8 cellular contexts compared by ENCODE assay signal in genomic region chr1:28232558-28233263, GRCh38. TPM values are rescaled to one million over a fixed set of nuclear protein-coding genes. Genes with fewer than 3 reads are reported as not detected.
DNase-seq lines count a peak whose midpoint lies in the region; ATAC-seq, FAIRE-seq and TF ChIP-seq lines count a peak whose summit lies in the region.

DNAJC8 (minus strand) TSS chr1:28233029; CDS start chr1:28232998, 31 bp downstream.

- TF ChIP-seq POLR2A in HepG2 (IDR thresholded peaks at IDR 0.05; ENCODE audit: insufficient read depth in 1 of 2, low read depth in 2 of 2, low read length in 2 of 2): peak; percentile 81 to 85

- peaks cover 32% of the 10 kb centered on the region for H3K4me1 ChIP-seq in HepG2 (ENCODE audit: insufficient read depth, low read length)

- H3K79me2 ChIP-seq in HepG2 (ENCODE audit: insufficient read depth, low read length): peaks cover 58% of the 10 kb centered on the region

- TF ChIP-seq CTCF in AG09309 (IDR thresholded peaks at IDR 0.05; ENCODE audit: control insufficient read depth, insufficient read depth, low read depth, low read length, missing control alignments) (no peak), HepG2 (CRISPR knock-in tag; IDR thresholded peaks at IDR 0.05) (no peak)

- H3K27ac ChIP-seq in HepG2 (ENCODE audit: extremely low read length, insufficient read depth, low read length): peak within 1 kb of the TSS; percentile 83

- H3K36me3 ChIP-seq in HepG2 (replicated peaks in 1 of 2; ENCODE audit: control insufficient read depth in 1 of 2, insufficient read depth in 2 of 2, low read length in 2 of 2): peaks cover 0 to 19% of the 10 kb centered on the region in 2 experiments; a peak in 4 of 5 replicates

- intact Hi-C loops in HepG2 (cut with micrococcal nuclease; ENCODE audit: unreplicated experiment): no loop called here

- no peaks in the 10 kb centered on the region for H4K20me1 ChIP-seq in HepG2 (ENCODE audit: insufficient read depth, low read length)

- no peak for FAIRE-seq in HepG2 (lab: Jason Lieb, UNC)

- TF ChIP-seq EP300 in HepG2 (IDR thresholded peaks at IDR 0.05; ENCODE audit: low read depth in 2 of 2, low read length in 2 of 2) (no peak), HepG2 (CRISPR knock-in tag; IDR thresholded peaks at IDR 0.05; ENCODE audit: borderline replicate concordance) (no peak)

- TF ChIP-seq RAD21 in HepG2 (CRISPR knock-in tag; IDR thresholded peaks at IDR 0.05): no peak

- DNase-seq in AG09309 (ENCODE audit: low read depth) (peak; percentile 49), GM19238 (ENCODE audit: insufficient read length, low spot score) (peak; percentile 86), NCI-H82 treated with DMSO at 0.1 percent for 48 hours (lab: John Stamatoyannopoulos, UW; ENCODE audit: unreplicated experiment) (peak; percentile 67), dermis microvascular lymphatic vessel endothelial cell (ENCODE audit: low read depth in 2 of 2) (peak; percentile 74 to 95), HepG2 (ENCODE audit: low spot score) (peak; percentile 89)
- peak; percentile 98 for DNase-seq in activated CD4-positive, alpha-beta T cell treated with anti-CD3 and anti-CD28 coated beads, Interleukin-2, amount 50 U/mL, for 48 hours
- peak; percentile 88 to 96 for DNase-seq in stimulated activated CD4-positive, alpha-beta T cell treated with anti-CD3 and anti-CD28 coated beads, Interleukin-2, amount 100 ng/mL, for 48 hours

- H3K4me3 ChIP-seq in AG09309 (ENCODE audit: control insufficient read depth, low read depth, low read length) (peak within 1 kb of the TSS; percentile 94), HepG2 (replicated peaks in 1 of 3; ENCODE audit: insufficient read depth in 1 of 3, low read depth in 2 of 3, low read length in 3 of 3) (peak within 1 kb of the TSS; percentile 88 to 98 (median 92))

- in situ Hi-C loops in HepG2 (cut with HindIII; ENCODE audit: extremely low pct_ligation_motif_present, low pct_unique_long_range_greater_than_20kb): loop anchor here (25.0 kb wide), 1 partner anchor 355 kb away; the partner anchor contains the start of gene RAB42

- H3K27me3 ChIP-seq in HepG2 (ENCODE audit: control insufficient read depth in 1 of 2, insufficient read depth in 2 of 2, low read length in 2 of 2): peaks cover 0 to 2% of the 10 kb centered on the region in 2 experiments; a peak in 1 of 5 replicates

- CTCF ChIA-PET in HepG2 (lab: Yijun Ruan, JAX; ENCODE audit: low intra/inter-chr PET ratio, low total read pairs): no interaction called here

- WGBS in HepG2 (ENCODE audit: low lambda C conversion rate): 0% methylated on average over 26 of the region's 40 CpGs

- H3K9ac ChIP-seq in HepG2 (ENCODE audit: insufficient read depth, low read depth, low read length): peak within 1 kb of the TSS; percentile 95

- no peak within 1 kb of the TSS for H2AFZ ChIP-seq in HepG2 (ENCODE audit: low read length)

- POLR2A ChIA-PET in HepG2 (lab: Yijun Ruan, JAX): interaction anchor here (0.8 to 1.0 kb wide), 2 partner anchors 13 to 144 kb away, joined by 3 read pairs; partner anchors contain the start of gene EYA3

- H3K4me2 ChIP-seq in HepG2 (ENCODE audit: low read depth, low read length): peak within 1 kb of the TSS; percentile 90

- no peaks in the 10 kb centered on the region for H3K9me3 ChIP-seq in HepG2 (ENCODE audit: low read length)

- BruUV-seq in HepG2 (replicated peaks; lab: Mats Ljungman, UMichigan): TSS peak; percentile 75

- ATAC-seq in HG03565 (IDR thresholded peaks at IDR 0.05; ENCODE audit: unreplicated experiment) (peak; percentile 44), HepG2 (peak; percentile 65)

TF ChIP-seq in HepG2, 621 proteins besides CTCF, POLR2A, EP300 and RAD21 (continues in another document):
- TF ChIP-seq, protein P1, sequence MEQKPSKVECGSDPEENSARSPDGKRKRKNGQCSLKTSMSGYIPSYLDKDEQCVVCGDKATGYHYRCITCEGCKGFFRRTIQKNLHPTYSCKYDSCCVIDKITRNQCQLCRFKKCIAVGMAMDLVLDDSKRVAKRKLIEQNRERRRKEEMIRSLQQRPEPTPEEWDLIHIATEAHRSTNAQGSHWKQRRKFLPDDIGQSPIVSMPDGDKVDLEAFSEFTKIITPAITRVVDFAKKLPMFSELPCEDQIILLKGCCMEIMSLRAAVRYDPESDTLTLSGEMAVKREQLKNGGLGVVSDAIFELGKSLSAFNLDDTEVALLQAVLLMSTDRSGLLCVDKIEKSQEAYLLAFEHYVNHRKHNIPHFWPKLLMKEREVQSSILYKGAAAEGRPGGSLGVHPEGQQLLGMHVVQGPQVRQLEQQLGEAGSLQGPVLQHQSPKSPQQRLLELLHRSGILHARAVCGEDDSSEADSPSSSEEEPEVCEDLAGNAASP (CRISPR knock-in tag; IDR thresholded peaks at IDR 0.05; ENCODE audit: borderline replicate concordance): no peak
- TF ChIP-seq ZKSCAN5 (CRISPR knock-in tag; IDR thresholded peaks at IDR 0.05) (no peak), TARDBP (CRISPR knock-in tag; IDR thresholded peaks at IDR 0.05) (peak; percentile 34; the same call in 1 of the 2 replicates), MAZ (IDR thresholded peaks at IDR 0.05; ENCODE audit: borderline replicate concordance, low read depth, low read length) (peak; percentile 48; the same call in 1 of the 2 replicates), MAZ (CRISPR knock-in tag; IDR thresholded peaks at IDR 0.05; ENCODE audit: low read depth) (0 out of 2 replicates have a peak, but pooled peaks have one; percentile 29), RXRB (CRISPR knock-in tag; IDR thresholded peaks at IDR 0.05; ENCODE audit: borderline replicate concordance) (peak; percentile 24; the same call in 1 of the 2 replicates), HINFP (CRISPR knock-in tag; IDR thresholded peaks at IDR 0.05; ENCODE audit: low read depth) (peak; percentile 98), MYC (CRISPR knock-in tag; IDR thresholded peaks at IDR 0.05; ENCODE audit: borderline replicate concordance) (peak; percentile 68; the same call in 1 of the 2 replicates), ZNF598 (CRISPR knock-in tag; IDR thresholded peaks at IDR 0.05; ENCODE audit: borderline replicate concordance) (peak; percentile 81), ZBTB42 (CRISPR knock-in tag; IDR thresholded peaks at IDR 0.05) (peak; percentile 80; the same call in 1 of the 2 replicates), ZSCAN29 (CRISPR knock-in tag; conservative IDR thresholded peaks at IDR 0.05) (no peak), ZFX (CRISPR knock-in tag; IDR thresholded peaks at IDR 0.05; ENCODE audit: low read depth) (peak; percentile 72), KDM3A (CRISPR knock-in tag; IDR thresholded peaks at IDR 0.05; ENCODE audit: low read depth) (peak; percentile 39; the same call in 1 of the 2 replicates), CSRNP1 (CRISPR knock-in tag; IDR thresholded peaks at IDR 0.05) (no peak), RELA (CRISPR knock-in tag; IDR thresholded peaks at IDR 0.05) (no peak), KLF11 (CRISPR knock-in tag; IDR thresholded peaks at IDR 0.05) (no peak), NFYB (CRISPR knock-in tag; IDR thresholded peaks at IDR 0.05) (peak; percentile 52)

RNA-seq across cellular contexts. Expression of gene DNAJC8, which starts in this region (rescaled TPM):
- total RNA-seq in dermis microvascular lymphatic vessel endothelial cell: 33.1 and 41.7 TPM in 2 replicates
- total RNA-seq in HepG2 (2016; rRNA removed; fragmentation: Illumina TruSeq; extraction: Trizol): 126 and 180 TPM in 2 replicates
- total RNA-seq in HepG2 (2016; cell fraction: cytosol; rRNA removed; fragmentation: Illumina TruSeq; extraction: Trizol; ENCODE audit: low read depth): 25.1 and 26.4 TPM in 2 replicates
- 132 and 187 TPM in 2 replicates for total RNA-seq in HepG2 (2016; cell fraction: insoluble cytoplasmic fraction; rRNA removed; fragmentation: Illumina TruSeq; extraction: Trizol)
- 45.3 and 52.1 TPM in 2 replicates for total RNA-seq in HepG2 (2016; cell fraction: membrane; rRNA removed; fragmentation: Illumina TruSeq; extraction: Trizol)
- total RNA-seq in HepG2 (2016; cell fraction: nucleus; rRNA removed; fragmentation: Illumina TruSeq; extraction: Trizol): 55.9 and 61.0 TPM in 2 replicates
- 48.4 and 54.5 TPM in 2 replicates for polyA plus RNA-seq in HepG2 (2011; rRNA removed)
- polyA plus RNA-seq in HepG2 (2011; cell fraction: cytosol; rRNA removed): 36.4 and 46.8 TPM in 2 replicates
- polyA plus RNA-seq in HepG2 (2011; cell fraction: nucleus; rRNA removed): 20.6 and 24.0 TPM in 2 replicates
- 54.3 and 68.8 TPM in 2 replicates for polyA plus RNA-seq in HepG2 (2012)
- polyA plus RNA-seq in HepG2 (2016; cell fraction: cytosol; fragmentation: Illumina TruSeq; extraction: Trizol; ENCODE audit: low read depth): 24.2 and 24.3 TPM in 2 replicates
- 224 and 245 TPM in 2 replicates for polyA plus RNA-seq in HepG2 (2016; cell fraction: insoluble cytoplasmic fraction; fragmentation: Illumina TruSeq; extraction: Trizol; ENCODE audit: low read depth)
- polyA plus RNA-seq in HepG2 (2016; cell fraction: membrane; fragmentation: Illumina TruSeq; extraction: Trizol; ENCODE audit: low read depth): 43.7 and 45.5 TPM in 2 replicates
- polyA plus RNA-seq in HepG2 (2016; cell fraction: nucleus; fragmentation: Illumina TruSeq; extraction: Trizol; ENCODE audit: insufficient read depth, low read depth): 124 and 135 TPM in 2 replicates
- 33.9 and 41.6 TPM in 2 replicates for polyA minus RNA-seq in HepG2 (2011; rRNA and poly(A)+ RNA removed; ENCODE audit: low replicate concordance)
- polyA minus RNA-seq in HepG2 (2011; cell fraction: cytosol; rRNA and poly(A)+ RNA removed): 16.9 and 17.8 TPM in 2 replicates
- 15.6 and 21.8 TPM in 2 replicates for polyA minus RNA-seq in HepG2 (2011; cell fraction: nucleus; rRNA and poly(A)+ RNA removed)

Comparison
In these comparisons a context has a peak if more than half of its experiments do, and no peak if none do; other contexts are left out.
1. Peak in every context shown above with its lines: DNase-seq, ATAC-seq, H3K4me3 ChIP-seq and H3K27ac ChIP-seq.